Comparison of ENCODE assay signal across 11 cellular contexts in the genomic region with DNA sequence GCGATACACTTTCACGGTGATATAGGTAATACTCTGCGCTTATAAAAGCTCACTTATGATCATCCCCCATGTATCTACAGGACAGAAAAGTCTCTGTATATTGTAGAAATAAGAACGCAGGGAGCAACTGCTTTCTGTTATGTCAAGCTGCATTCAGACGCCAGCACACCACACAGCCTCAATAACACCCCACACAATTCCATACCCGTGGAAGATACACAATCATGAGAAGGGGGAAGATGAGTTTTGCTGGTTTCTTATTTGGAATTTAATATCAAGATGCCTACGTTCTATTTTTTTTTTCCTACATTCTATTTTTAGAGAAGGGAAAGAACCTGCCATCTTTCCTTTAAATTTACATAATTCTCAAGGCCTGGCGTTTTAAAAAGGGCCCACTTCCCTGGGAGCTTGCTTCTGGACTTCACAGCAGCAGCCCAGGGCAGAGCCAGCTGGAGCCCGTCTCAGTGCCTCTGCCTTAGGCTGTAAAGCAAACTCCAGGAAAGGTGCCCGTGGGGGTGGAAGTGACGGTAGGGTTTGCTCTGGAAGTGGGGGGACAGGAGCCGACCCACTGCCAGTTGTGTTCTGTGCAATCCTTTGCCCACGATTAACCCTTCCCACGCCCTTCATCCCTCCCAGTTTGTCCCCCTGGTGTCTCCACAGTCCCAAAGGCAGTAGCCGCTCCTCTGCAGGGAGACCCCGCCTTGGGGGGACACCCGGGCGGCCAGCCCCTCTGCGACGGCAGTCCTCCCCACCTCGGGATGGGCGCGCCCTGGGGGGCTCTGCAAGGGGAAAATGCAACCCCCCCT. TPM values are rescaled to one million over a fixed set of nuclear protein-coding genes. Genes with fewer than 3 reads are reported as not detected.
DNase-seq lines count a peak whose midpoint lies in the region; ATAC-seq, FAIRE-seq and TF ChIP-seq lines count a peak whose summit lies in the region.
"Had no signal": no experiment of that assay in that cellular context is flagged by ENCODE, and none has a peak within 500 bp of the region (broad histone marks: within the 10 kb centered on the region; RNA-seq: fewer than 3 reads in every experiment).

No MANE protein-coding gene starts in this region.

- intact Hi-C loops in GM12878 (cut with micrococcal nuclease; ENCODE audit: unreplicated experiment) (loop anchor here (10.0 kb wide), 4 partner anchors 209 to 1281 kb away; no protein-coding TSS in a partner anchor), gastrocnemius medialis (cut with DNase I; ENCODE audit: low total_unique reads) (loop anchor here (5.0 to 10.0 kb wide), 5 partner anchors 41 to 1291 kb away; a partner anchor contains a TSS)

- 98% methylated on average over 23 of the region's 23 CpGs for WGBS in GM12878 (ENCODE audit: insufficient coverage, insufficient replicate concordance, low lambda C conversion rate, missing lambda C conversion rate)
- no CpG with 5 or more reads among the region's 23 CpGs for WGBS in iPS DF 6.9 (ENCODE audit: insufficient coverage, insufficient read length)

- TF ChIP-seq CTCF in GM12878 (IDR thresholded peaks at IDR 0.05 in 2 of 3, conservative IDR thresholded peaks at IDR 0.05 in 1 of 3; ENCODE audit: control insufficient read depth in 2 of 3, extremely low read depth in 1 of 3, insufficient read depth in 1 of 3, low read depth in 3 of 3, low read length in 3 of 3): no peak
- no peak for TF ChIP-seq CTCF in gastrocnemius medialis (IDR thresholded peaks at IDR 0.05 in 4 of 5, conservative IDR thresholded peaks at IDR 0.05 in 1 of 5)

- H3K9ac ChIP-seq in GM12878 (ENCODE audit: control insufficient read depth, insufficient read depth, low read length): no peak overlapping the region

- DNase-seq in ELF-1 (ENCODE audit: low read depth, low spot score) (peak; percentile 23), GM12878 (ENCODE audit: low read depth, low spot score) (no peak), iPS DF 6.9 (ENCODE audit: low read depth, low spot score) (no peak), gastrocnemius medialis (no peak), GM19239 (ENCODE audit: insufficient read length, low spot score) (no peak), NCI-H2196 treated with DMSO at 0.1 percent for 48 hours (lab: John Stamatoyannopoulos, UW; ENCODE audit: unreplicated experiment) (no peak)
- DNase-seq in activated naive CD4-positive, alpha-beta T cell treated with anti-CD3 and anti-CD28 coated beads, Interleukin-2, amount 10 ng/mL, durations not matched to agents 7 days and 5 days: no peak
- no peak for DNase-seq in activated T-cell treated with anti-CD3 and anti-CD28 coated beads, Interleukin-2, amount 50 U/mL, for 24 hours
- DNase-seq: activated B cell treated with CpG ODN at 0.5 μM for 24 hours, DMS79, NCI-H345 had no signal

- RAD21 ChIA-PET in GM12878 (lab: Charles Lee; ENCODE audit: unreplicated experiment): no interaction called here

- H3K9me3 Mint-ChIP-seq in activated naive CD4-positive, alpha-beta T cell treated with anti-CD3 and anti-CD28 coated beads, Interleukin-2, amount 10 ng/mL, durations not matched to agents 7 days and 5 days: no peaks in the 10 kb centered on the region
- no peaks in the 10 kb centered on the region for H3K9me3 Mint-ChIP-seq in activated T-cell treated with anti-CD3 and anti-CD28 coated beads, Interleukin-2, amount 50 U/mL, for 24 hours
- H3K9me3 Mint-ChIP-seq: activated B cell treated with CpG ODN at 0.5 μM for 24 hours had no signal

- BruUV-seq in GM12878 (replicated peaks; lab: Mats Ljungman, UMichigan): no TSS peak

- POLR2A ChIA-PET in GM12878 (lab: Charles Lee): no interaction called here

- H3K27ac Mint-ChIP-seq in activated naive CD4-positive, alpha-beta T cell treated with anti-CD3 and anti-CD28 coated beads, Interleukin-2, amount 10 ng/mL, durations not matched to agents 7 days and 5 days: no peak overlapping the region
- H3K27ac Mint-ChIP-seq in activated T-cell treated with anti-CD3 and anti-CD28 coated beads, Interleukin-2, amount 50 U/mL, for 24 hours: no peak overlapping the region
- H3K27ac Mint-ChIP-seq: activated B cell treated with CpG ODN at 0.5 μM for 24 hours had no signal

- H3K9me3 ChIP-seq in GM12878 (replicated peaks; ENCODE audit: control insufficient read depth, insufficient read depth, low read length) (no peaks in the 10 kb centered on the region), iPS DF 6.9 (ENCODE audit: control insufficient read depth, insufficient read depth, low read length) (no peaks in the 10 kb centered on the region), gastrocnemius medialis (no peaks in the 10 kb centered on the region)

- ATAC-seq in GM12878 (no peak), gastrocnemius medialis (no peak)

- SMC1A ChIA-PET in GM12878 (lab: Charles Lee; ENCODE audit: uncharacterized antibody, unreplicated experiment): interaction anchor here (0.9 kb wide), 1 partner anchor 208 kb away, joined by 3 read pairs; no protein-coding TSS in a partner anchor

- CTCF ChIA-PET in GM12878 (lab: Yijun Ruan, JAX): no interaction called here
- CTCF ChIA-PET in activated naive CD4-positive, alpha-beta T cell treated with anti-CD3 and anti-CD28 coated beads, Interleukin-2, amount 10 ng/mL, durations not matched to agents 7 days and 5 days (lab: Charles Lee): no interaction called here

- no peak for TF ChIP-seq EP300 in GM12878 (IDR thresholded peaks at IDR 0.05; ENCODE audit: borderline replicate concordance in 1 of 2, control insufficient read depth in 1 of 2, low read depth in 2 of 2, low read length in 2 of 2)

- peaks cover 48% of the 10 kb centered on the region for H3K36me3 Mint-ChIP-seq in activated naive CD4-positive, alpha-beta T cell treated with anti-CD3 and anti-CD28 coated beads, Interleukin-2, amount 10 ng/mL, durations not matched to agents 7 days and 5 days
- H3K36me3 Mint-ChIP-seq in activated T-cell treated with anti-CD3 and anti-CD28 coated beads, Interleukin-2, amount 50 U/mL, for 24 hours (ENCODE audit: low read depth): peaks cover 39% of the 10 kb centered on the region

- in situ Hi-C loops in GM12878 (cut with MboI) (loop anchor here (25.0 kb wide), 1 partner anchor 1909 kb away; no protein-coding TSS in a partner anchor), gastrocnemius medialis (cut with MboI; ENCODE audit: low sequenced_read_pairs in 4 of 4) (no loop called here)

- H3K4me3 Mint-ChIP-seq in activated naive CD4-positive, alpha-beta T cell treated with anti-CD3 and anti-CD28 coated beads, Interleukin-2, amount 10 ng/mL, durations not matched to agents 7 days and 5 days: no peak overlapping the region
- no peak overlapping the region for H3K4me3 Mint-ChIP-seq in activated T-cell treated with anti-CD3 and anti-CD28 coated beads, Interleukin-2, amount 50 U/mL, for 24 hours
- H3K4me3 Mint-ChIP-seq: activated B cell treated with CpG ODN at 0.5 μM for 24 hours had no signal

- FAIRE-seq in GM12878 (lab: Jason Lieb, UNC) (no peak), GM19239 (lab: Jason Lieb, UNC) (no peak)

- no peaks in the 10 kb centered on the region for H3K4me1 ChIP-seq in GM12878 (ENCODE audit: control insufficient read depth, insufficient read depth, low read length)
- peaks cover 11% of the 10 kb centered on the region for H3K4me1 ChIP-seq in iPS DF 6.9 (ENCODE audit: control insufficient read depth, insufficient read depth, low read length)
- H3K4me1 ChIP-seq in gastrocnemius medialis: peaks cover 73 to 76% of the 10 kb centered on the region in 2 donors

- TF ChIP-seq POLR2A in GM12878 (IDR thresholded peaks at IDR 0.05; ENCODE audit: low read depth, low read length) (no peak), gastrocnemius medialis (IDR thresholded peaks at IDR 0.05) (no peak)

- H3K27me3 ChIP-seq in GM12878 (replicated peaks in 1 of 2; ENCODE audit: control insufficient read depth in 2 of 2, insufficient read depth in 2 of 2, low read length in 1 of 2) (no peaks in the 10 kb centered on the region), iPS DF 6.9 (ENCODE audit: control insufficient read depth, insufficient read depth, low read length) (peaks cover 47% of the 10 kb centered on the region), gastrocnemius medialis (no peaks in the 10 kb centered on the region)

- TF ChIP-seq RAD21 in GM12878 (IDR thresholded peaks at IDR 0.05; ENCODE audit: insufficient read depth, low read depth, low read length): no peak

- H3K4me2 ChIP-seq in GM12878 (ENCODE audit: control insufficient read depth, insufficient read depth): peak overlapping the region; percentile 17; the same call in 1 of the 2 replicates

- H3K4me1 Mint-ChIP-seq in activated naive CD4-positive, alpha-beta T cell treated with anti-CD3 and anti-CD28 coated beads, Interleukin-2, amount 10 ng/mL, durations not matched to agents 7 days and 5 days: peaks cover 36% of the 10 kb centered on the region
- peaks cover 57% of the 10 kb centered on the region for H3K4me1 Mint-ChIP-seq in activated T-cell treated with anti-CD3 and anti-CD28 coated beads, Interleukin-2, amount 50 U/mL, for 24 hours (ENCODE audit: low read depth)

- no peak overlapping the region for H2AFZ ChIP-seq in GM12878 (ENCODE audit: control insufficient read depth, low read depth, low read length)

- H3K27me3 Mint-ChIP-seq in activated naive CD4-positive, alpha-beta T cell treated with anti-CD3 and anti-CD28 coated beads, Interleukin-2, amount 10 ng/mL, durations not matched to agents 7 days and 5 days: peaks cover 44% of the 10 kb centered on the region
- H3K27me3 Mint-ChIP-seq in activated T-cell treated with anti-CD3 and anti-CD28 coated beads, Interleukin-2, amount 50 U/mL, for 24 hours: peaks cover 13% of the 10 kb centered on the region

- no peaks in the 10 kb centered on the region for H4K20me1 ChIP-seq in GM12878 (ENCODE audit: control insufficient read depth, insufficient read depth)

- H3K27ac ChIP-seq in GM12878 (ENCODE audit: control insufficient read depth, insufficient read depth) (no peak overlapping the region), iPS DF 6.9 (ENCODE audit: low read length) (no peak overlapping the region), gastrocnemius medialis (peak overlapping the region; percentile 80 to 99 (median 93))

- H3K4me3 ChIP-seq in GM12878 (no peak overlapping the region), iPS DF 6.9 (ENCODE audit: low read length) (peak overlapping the region; percentile 31; the same call in 1 of the 2 replicates), gastrocnemius medialis (peak overlapping the region; percentile 30 to 47 (median 39))

- peaks cover 47% of the 10 kb centered on the region for H3K79me2 ChIP-seq in GM12878 (ENCODE audit: control insufficient read depth, insufficient read depth, low read length)

- H3K36me3 ChIP-seq in GM12878 (ENCODE audit: control insufficient read depth in 2 of 2, insufficient read depth in 2 of 2, low read length in 1 of 2) (peaks cover 5 to 10% of the 10 kb centered on the region in 2 experiments), iPS DF 6.9 (ENCODE audit: control insufficient read depth, insufficient read depth, low read length) (no peaks in the 10 kb centered on the region), gastrocnemius medialis (no peaks in the 10 kb centered on the region)

RNA-seq across cellular contexts. Expression of a gene that starts 5.3 kb away (rescaled TPM):
- 18.9 and 21.4 TPM in 2 replicates for total RNA-seq in GM12878 (2013; cell fraction: nucleolus; rRNA removed)
- 8.7 and 15.1 TPM in 2 replicates for total RNA-seq in GM12878 (2014; rRNA removed)
- 12.2 and 13.2 TPM in 2 replicates for total RNA-seq in GM12878 (2014; rRNA removed; fragmentation: Illumina TruSeq; extraction: Trizol)
- total RNA-seq in GM12878 (2021): 44.9 and 45.1 TPM in 2 replicates
- polyA plus RNA-seq in GM12878 (2011; ENCODE audit: low read depth): 7.0 TPM
- 63.9 and 69.8 TPM in 2 replicates for polyA plus RNA-seq in GM12878 (2011; rRNA removed)
- 52.5 and 53.4 TPM in 2 replicates for polyA plus RNA-seq in GM12878 (2011; cell fraction: cytosol; rRNA removed)
- polyA plus RNA-seq in GM12878 (2011; cell fraction: nucleus; rRNA removed): 87.8 and 88.3 TPM in 2 replicates
- 16.7 and 18.1 TPM in 2 replicates for polyA plus RNA-seq in GM12878 (2012)
- polyA plus RNA-seq in GM12878 (2014; fragmentation: Illumina TruSeq; extraction: Trizol): 29.5 and 30.4 TPM in 2 replicates
- 1 to 10 TPM; 6.2 to 8.8 TPM for polyA plus RNA-seq in GM12878 (2014; fragmentation: Nextera tagmentation; extraction: Ambion mirVana)
- 29.2 and 34.8 TPM in 2 replicates for polyA plus RNA-seq in GM12878 (2014; rRNA removed)
- 10 to 100 TPM; 21.8 to 22.0 TPM for polyA plus RNA-seq in GM12878 (2016; fragmentation: Nextera tagmentation; extraction: Ambion mirVana)
- 57.6 and 90.8 TPM in 2 replicates for polyA minus RNA-seq in GM12878 (2011; rRNA and poly(A)+ RNA removed)
- polyA minus RNA-seq in GM12878 (2011; cell fraction: cytosol; rRNA and poly(A)+ RNA removed): 15.9 and 22.5 TPM in 2 replicates
- polyA minus RNA-seq in GM12878 (2011; cell fraction: nucleus; rRNA and poly(A)+ RNA removed): 34.7 and 50.0 TPM in 2 replicates
- total RNA-seq in gastrocnemius medialis: 10 to 100 TPM; 25.7 to 34.0 (median 29.9) TPM

RNA-seq across cellular contexts. Expression of a gene that starts 6.9 kb away (rescaled TPM):
- total RNA-seq in GM12878 (2013; cell fraction: nucleolus; rRNA removed): 7.5 TPM in 2 replicates
- total RNA-seq in GM12878 (2014; rRNA removed): 8.3 and 8.7 TPM in 2 replicates
- 5.8 and 6.2 TPM in 2 replicates for total RNA-seq in GM12878 (2014; rRNA removed; fragmentation: Illumina TruSeq; extraction: Trizol)
- total RNA-seq in GM12878 (2021): 14.0 and 15.2 TPM in 2 replicates
- 2.4 TPM for polyA plus RNA-seq in GM12878 (2011; ENCODE audit: low read depth)
- polyA plus RNA-seq in GM12878 (2011; rRNA removed): 2.8 and 4.0 TPM in 2 replicates
- polyA plus RNA-seq in GM12878 (2011; cell fraction: cytosol; rRNA removed): 4.4 and 4.8 TPM in 2 replicates
- polyA plus RNA-seq in GM12878 (2011; cell fraction: nucleus; rRNA removed): 5.2 and 7.7 TPM in 2 replicates
- polyA plus RNA-seq in GM12878 (2012): 4.3 and 5.1 TPM in 2 replicates
- polyA plus RNA-seq in GM12878 (2014; fragmentation: Illumina TruSeq; extraction: Trizol): 5.3 and 7.1 TPM in 2 replicates
- 1 to 10 TPM; 2.2 to 2.9 TPM for polyA plus RNA-seq in GM12878 (2014; fragmentation: Nextera tagmentation; extraction: Ambion mirVana)
- polyA plus RNA-seq in GM12878 (2014; rRNA removed): 6.7 and 7.9 TPM in 2 replicates
- polyA plus RNA-seq in GM12878 (2016; fragmentation: Nextera tagmentation; extraction: Ambion mirVana): 1 to 10 TPM; 2.4 to 2.8 TPM
- polyA minus RNA-seq in GM12878 (2011; rRNA and poly(A)+ RNA removed): 4.9 and 6.4 TPM in 2 replicates
- 5.1 and 5.2 TPM in 2 replicates for polyA minus RNA-seq in GM12878 (2011; cell fraction: cytosol; rRNA and poly(A)+ RNA removed)
- polyA minus RNA-seq in GM12878 (2011; cell fraction: nucleus; rRNA and poly(A)+ RNA removed): 4.1 and 7.7 TPM in 2 replicates
- total RNA-seq in gastrocnemius medialis: 1 to 10 TPM; 5.9 to 7.9 (median 7.6) TPM

Comparison
In these comparisons a context has a peak if more than half of its experiments do, and no peak if none do; other contexts are left out.
1. H3K27ac ChIP-seq: peak in gastrocnemius medialis (4 of 4); none in GM12878 (single experiment) and iPS DF 6.9 (single experiment).